ENCODE assay signal across 1 cellular context in genomic region chr12:123967121-123967586, GRCh38.
A peak's percentile ranks its signal among the peaks of the same experiment; 100 is the strongest.
TF ChIP-seq lines count a peak whose summit lies in the region.

No MANE protein-coding gene starts in this region.

TF ChIP-seq in K562, 482 proteins besides CTCF, POLR2A, EP300 and RAD21 (continued from another document):
- TF ChIP-seq ARID3A (IDR thresholded peaks at IDR 0.05; ENCODE audit: borderline replicate concordance, low read depth, low read length) (peak; percentile 43; the same call in 1 of the 2 replicates), TBP (optimal IDR thresholded peaks at IDR 0.05; ENCODE audit: low read depth, low read length) (peak; percentile 19), HDAC1 (IDR thresholded peaks at IDR 0.05) (peak in 1 of 2 experiments; percentile 49; a peak in 2 of 4 replicates), HES1 (IDR thresholded peaks at IDR 0.05; ENCODE audit: low read depth) (peak; percentile 71; the same call in 1 of the 2 replicates), SNRNP70 (optimal IDR thresholded peaks at IDR 0.05; ENCODE audit: low read depth, low read length) (no peak), CBFA2T2 (conservative IDR thresholded peaks at IDR 0.05) (peak; percentile 73), ATF7 (IDR thresholded peaks at IDR 0.05) (0 out of 2 replicates have a peak, but pooled peaks have one; percentile 49), L3MBTL2 (IDR thresholded peaks at IDR 0.05) (peak; percentile 66; the same call in 1 of the 2 replicates), TEAD4 (IDR thresholded peaks at IDR 0.05; ENCODE audit: low read length) (peak; percentile 78), TEAD4 (CRISPR knock-in tag; IDR thresholded peaks at IDR 0.05; ENCODE audit: borderline replicate concordance) (no peak), TBL1XR1 (IDR thresholded peaks at IDR 0.05; ENCODE audit: low read length in 2 of 2) (peak in 1 of 2 experiments; percentile 53; a peak in 1 of 4 replicates), CBFA2T3 (IDR thresholded peaks at IDR 0.05) (peak; percentile 87), TEAD1 (CRISPR knock-in tag; IDR thresholded peaks at IDR 0.05) (0 out of 4 replicates have a peak, but pooled peaks of 1 of the 2 experiments have one; percentile 44), RBM25 (IDR thresholded peaks at IDR 0.05; ENCODE audit: low read depth, low read length, severe bottlenecking) (no peak), ZNF316 (IDR thresholded peaks at IDR 0.05) (peak; percentile 28; the same call in 1 of the 2 replicates), UBTF (IDR thresholded peaks at IDR 0.05; ENCODE audit: borderline replicate concordance in 1 of 2, low read depth in 2 of 2, low read length in 2 of 2) (peak in 1 of 2 experiments; percentile 43; a peak in 1 of 4 replicates), MXD1 (CRISPR knock-in tag; IDR thresholded peaks at IDR 0.05; ENCODE audit: borderline replicate concordance, poor library complexity, severe bottlenecking) (no peak), ZNF75A (CRISPR knock-in tag; IDR thresholded peaks at IDR 0.05) (no peak), ZNF766 (CRISPR knock-in tag; conservative IDR thresholded peaks at IDR 0.05) (peak; percentile 43; the same call in 1 of the 2 replicates), LEF1 (IDR thresholded peaks at IDR 0.05) (0 out of 2 replicates have a peak, but pooled peaks have one; percentile 26), HNRNPLL (IDR thresholded peaks at IDR 0.05; ENCODE audit: low read depth, low read length, poor library complexity, severe bottlenecking) (peak; percentile 84), JUND (IDR thresholded peaks at IDR 0.05; ENCODE audit: borderline replicate concordance, low read depth, low read length) (peak; percentile 96), JUND (tag; IDR thresholded peaks at IDR 0.05; ENCODE audit: borderline replicate concordance, low read depth, low read length) (peak; percentile 93)
TF ChIP-seq in K562: peak in this region for 62.
